ENCODE assay signal across 9 cellular contexts in the genomic region with DNA sequence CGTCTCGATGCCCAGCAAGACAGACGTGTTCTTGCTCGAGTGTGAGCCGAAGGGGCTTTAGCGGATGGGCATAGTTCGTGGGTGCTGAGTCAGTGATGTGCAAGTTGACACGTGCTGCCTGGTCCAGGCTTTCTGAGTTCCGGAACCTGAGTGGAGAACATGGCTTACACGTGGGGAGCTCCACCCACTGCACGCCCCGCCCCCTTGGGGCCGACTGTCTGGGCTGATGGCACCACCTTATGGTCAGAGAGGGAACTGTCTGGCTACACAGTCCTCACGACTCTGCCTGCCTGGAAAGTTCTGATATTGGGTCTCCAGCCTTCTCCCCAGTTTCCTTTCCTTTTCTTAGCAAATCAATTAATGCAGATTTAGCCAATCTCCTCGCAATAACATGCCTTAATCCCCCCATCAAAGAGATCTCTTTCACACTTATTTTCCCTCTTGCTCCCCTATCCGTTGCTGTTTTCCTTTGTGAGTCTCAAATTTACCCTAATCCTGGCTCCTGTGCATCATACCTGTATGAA.
DNase-seq lines count a peak whose midpoint lies in the region; ATAC-seq and TF ChIP-seq lines count a peak whose summit lies in the region.
"Had no signal": no experiment of that assay in that cellular context is flagged by ENCODE, and none has a peak within 500 bp of the region (broad histone marks: within the 10 kb centered on the region; RNA-seq: fewer than 3 reads in every experiment).

No MANE protein-coding gene starts in this region.

- no peak overlapping the region for H3K27ac Mint-ChIP-seq in nephron
- H3K27ac Mint-ChIP-seq: activated naive CD8-positive, alpha-beta T cell had no signal

- TF ChIP-seq POLR2A in erythroblast (IDR thresholded peaks at IDR 0.05; ENCODE audit: low read length) = no peak

- DNase-seq in COR-L47 (lab: John Stamatoyannopoulos, UW) (peak; percentile 79), HK-2 (ENCODE audit: unreplicated experiment) (peak; percentile 78), NOMO-1 treated with dmso at 0.1 percent for 144 hours (lab: John Stamatoyannopoulos, UW; ENCODE audit: unreplicated experiment) (peak; percentile 67), erythroblast (lab: John Stamatoyannopoulos, UW) (peak; percentile 81 to 90)
- DNase-seq in activated CD8-positive, alpha-beta memory T cell treated with anti-CD3 and anti-CD28 coated beads, Interleukin-2, amount 50 U/mL, for 4 hours = peak; percentile 58
- DNase-seq in stimulated activated naive CD4-positive, alpha-beta T cell (lab: John Stamatoyannopoulos, UW) = peak in 5 of 6 experiments; percentile 26 to 66 (median 54)

- peaks cover 43% of the 10 kb centered on the region for H3K27me3 Mint-ChIP-seq in nephron (ENCODE audit: low read depth)

- peaks cover 20% of the 10 kb centered on the region for H3K4me1 Mint-ChIP-seq in nephron

- no peaks in the 10 kb centered on the region for H3K9me3 Mint-ChIP-seq in nephron

- TF ChIP-seq CTCF in nephron (IDR thresholded peaks at IDR 0.05; ENCODE audit: unreplicated experiment in 3 of 3) = peak; percentile 82 to 92 (median 82)

- peak; percentile 70 for ATAC-seq in GM19467 (IDR thresholded peaks at IDR 0.05; ENCODE audit: unreplicated experiment)

- H3K36me3 Mint-ChIP-seq in nephron (ENCODE audit: low read depth) = no peaks in the 10 kb centered on the region
- H3K36me3 Mint-ChIP-seq: activated naive CD8-positive, alpha-beta T cell had no signal

- peak overlapping the region; percentile 4 to 17 (median 8) for H3K4me3 Mint-ChIP-seq in nephron
- H3K4me3 Mint-ChIP-seq: activated naive CD8-positive, alpha-beta T cell had no signal

Comparison
In these comparisons a context has a peak if more than half of its experiments do, and no peak if none do; other contexts are left out.
1. Peak in every context shown above with its lines: DNase-seq and ATAC-seq.